Comparison of ENCODE assay signal across 34 cellular contexts in the genomic region with DNA sequence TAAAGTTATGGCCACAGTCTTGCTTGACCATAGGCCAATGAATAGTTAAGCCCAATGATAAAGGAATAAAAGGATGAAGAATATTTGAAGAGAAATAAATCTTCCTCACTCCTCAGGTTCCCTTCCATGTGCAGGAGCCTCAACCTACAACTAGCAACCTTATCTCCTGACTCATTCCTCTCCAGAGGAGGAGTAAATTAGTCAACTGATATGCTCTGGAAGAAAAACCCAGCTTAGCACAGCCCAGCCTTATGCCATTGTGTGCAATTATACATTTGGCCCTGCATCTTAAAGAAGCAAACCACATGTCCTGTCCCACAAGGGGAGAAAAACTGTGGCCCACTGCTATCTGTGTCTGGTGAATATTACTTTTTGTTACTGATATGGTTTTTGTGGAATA.
DNase-seq lines count a peak whose midpoint lies in the region; ATAC-seq, FAIRE-seq and TF ChIP-seq lines count a peak whose summit lies in the region.
"Had no signal": no experiment of that assay in that cellular context is flagged by ENCODE, and none has a peak within 500 bp of the region (broad histone marks: within the 10 kb centered on the region; RNA-seq: fewer than 3 reads in every experiment).

No MANE protein-coding gene starts in this region.

- H3K27ac Mint-ChIP-seq in activated T-helper 17 cell treated with anti-CD3 and anti-CD28 coated beads, Interleukin-2, amount 50 U/mL, for 72 hours, result no peak overlapping the region
- H3K27ac Mint-ChIP-seq in natural killer cell treated with Interleukin-12 subunit alpha and Interleukin-12 subunit beta and Interleukin-15 and Interleukin-18, amount 100 ng/mL, for 72 hours, result no peak overlapping the region
- H3K27ac Mint-ChIP-seq: activated CD4-positive, alpha-beta T cell treated with anti-CD3 and anti-CD28 coated beads, Interleukin-2, amount 10 ng/mL, durations not matched to agents 24 days and 14 days; activated naive CD8-positive, alpha-beta T cell treated with anti-CD3 and anti-CD28 coated beads, Interleukin-2, amount 10 ng/mL, durations not matched to agents 7 days and 5 days; GM23338; HFFc6; nephron progenitor cell; type B pancreatic cell; WTC11 had no signal

- H3K27me3 ChIP-seq in small intestine (ENCODE audit: control insufficient read depth in 2 of 2, insufficient read depth in 2 of 2, low read length in 2 of 2), result no peaks in the 10 kb centered on the region
- H3K27me3 ChIP-seq: dorsolateral prefrontal cortex, pancreas had no signal

- H3K4me3 ChIP-seq in epithelial cell of esophagus (ENCODE audit: low read length) (no peak overlapping the region), small intestine (ENCODE audit: low read depth in 1 of 2, low read length in 2 of 2) (no peak overlapping the region)
- H3K4me3 ChIP-seq: dorsolateral prefrontal cortex, GM23338, pancreas, skin epidermis had no signal

- FAIRE-seq in small intestine (lab: Jason Lieb, UNC), result no peak
- FAIRE-seq: endometrium, RCC 7860 had no signal

- no peak overlapping the region for H3K27ac ChIP-seq in small intestine (ENCODE audit: low read depth in 1 of 2, low read length in 1 of 2)
- H3K27ac ChIP-seq: 22Rv1, dorsolateral prefrontal cortex, pancreas, skin epidermis had no signal

- peaks cover 4% of the 10 kb centered on the region for H3K4me1 Mint-ChIP-seq in activated T-helper 17 cell treated with anti-CD3 and anti-CD28 coated beads, Interleukin-2, amount 50 U/mL, for 72 hours
- no peaks in the 10 kb centered on the region for H3K4me1 Mint-ChIP-seq in natural killer cell treated with Interleukin-12 subunit alpha and Interleukin-12 subunit beta and Interleukin-15 and Interleukin-18, amount 100 ng/mL, for 72 hours (ENCODE audit: low read depth in 2 of 2)
- H3K4me1 Mint-ChIP-seq: activated CD4-positive, alpha-beta T cell treated with anti-CD3 and anti-CD28 coated beads, Interleukin-2, amount 10 ng/mL, durations not matched to agents 24 days and 14 days; activated naive CD8-positive, alpha-beta T cell treated with anti-CD3 and anti-CD28 coated beads, Interleukin-2, amount 10 ng/mL, durations not matched to agents 7 days and 5 days; CD14-positive monocyte; GM23338; immature natural killer cell; nephron progenitor cell; WTC11 had no signal

- no peak for TF ChIP-seq CTCF in epithelial cell of esophagus (IDR thresholded peaks at IDR 0.05; ENCODE audit: insufficient read depth, low read depth, low read length, missing control alignments)

- H3K36me3 Mint-ChIP-seq in activated T-helper 17 cell treated with anti-CD3 and anti-CD28 coated beads, Interleukin-2, amount 50 U/mL, for 72 hours (ENCODE audit: low read depth), result peaks cover 96% of the 10 kb centered on the region
- peaks cover 39% of the 10 kb centered on the region for H3K36me3 Mint-ChIP-seq in natural killer cell treated with Interleukin-12 subunit alpha and Interleukin-12 subunit beta and Interleukin-15 and Interleukin-18, amount 100 ng/mL, for 72 hours

- H3K9me3 ChIP-seq in small intestine (ENCODE audit: control insufficient read depth, low read depth), result no peaks in the 10 kb centered on the region
- H3K9me3 ChIP-seq: Caco-2, pancreas had no signal

- peaks cover 8 to 21% of the 10 kb centered on the region in 2 donors for H3K36me3 ChIP-seq in small intestine (ENCODE audit: control insufficient read depth in 2 of 2, insufficient read depth in 2 of 2, low read length in 2 of 2)

- peak; percentile 16 for ATAC-seq in activated T-helper 17 cell treated with anti-CD3 and anti-CD28 coated beads, Interleukin-2, amount 50 U/mL, for 72 hours (replicated peaks)
- ATAC-seq in SK-N-SH treated with all-trans-retinoic acid at 6 μM for 48 hours, result no peak
- ATAC-seq in natural killer cell treated with Interleukin-12 subunit alpha and Interleukin-12 subunit beta and Interleukin-15 and Interleukin-18, amount 100 ng/mL, for 72 hours, result no peak
- ATAC-seq: GM23338, pancreas, WTC11 had no signal

- no peaks in the 10 kb centered on the region for H3K9me3 Mint-ChIP-seq in activated T-helper 17 cell treated with anti-CD3 and anti-CD28 coated beads, Interleukin-2, amount 50 U/mL, for 72 hours
- H3K9me3 Mint-ChIP-seq in natural killer cell treated with Interleukin-12 subunit alpha and Interleukin-12 subunit beta and Interleukin-15 and Interleukin-18, amount 100 ng/mL, for 72 hours, result no peaks in the 10 kb centered on the region
- H3K9me3 Mint-ChIP-seq: GM23338, HFFc6, immature natural killer cell had no signal

- no peak overlapping the region for H3K4me3 Mint-ChIP-seq in activated T-helper 17 cell treated with anti-CD3 and anti-CD28 coated beads, Interleukin-2, amount 50 U/mL, for 72 hours
- H3K4me3 Mint-ChIP-seq in natural killer cell treated with Interleukin-12 subunit alpha and Interleukin-12 subunit beta and Interleukin-15 and Interleukin-18, amount 100 ng/mL, for 72 hours, result no peak overlapping the region
- H3K4me3 Mint-ChIP-seq: activated CD4-positive, alpha-beta T cell treated with anti-CD3 and anti-CD28 coated beads, Interleukin-2, amount 10 ng/mL, durations not matched to agents 24 days and 14 days; activated naive CD8-positive, alpha-beta T cell treated with anti-CD3 and anti-CD28 coated beads, Interleukin-2, amount 10 ng/mL, durations not matched to agents 7 days and 5 days; CD14-positive monocyte; GM23338; HFFc6; immature natural killer cell; nephron progenitor cell; type B pancreatic cell; WTC11 had no signal

- H3K27me3 Mint-ChIP-seq in activated T-helper 17 cell treated with anti-CD3 and anti-CD28 coated beads, Interleukin-2, amount 50 U/mL, for 72 hours, result no peaks in the 10 kb centered on the region
- H3K27me3 Mint-ChIP-seq in natural killer cell treated with Interleukin-12 subunit alpha and Interleukin-12 subunit beta and Interleukin-15 and Interleukin-18, amount 100 ng/mL, for 72 hours, result no peaks in the 10 kb centered on the region
- H3K27me3 Mint-ChIP-seq: activated CD4-positive, alpha-beta T cell treated with anti-CD3 and anti-CD28 coated beads, Interleukin-2, amount 10 ng/mL, durations not matched to agents 24 days and 14 days; activated naive CD8-positive, alpha-beta T cell treated with anti-CD3 and anti-CD28 coated beads, Interleukin-2, amount 10 ng/mL, durations not matched to agents 7 days and 5 days; type B pancreatic cell had no signal

- no peaks in the 10 kb centered on the region for H3K4me1 ChIP-seq in small intestine (ENCODE audit: control insufficient read depth in 2 of 2, insufficient read depth in 1 of 2, low read depth in 1 of 2, low read length in 1 of 2)
- H3K4me1 ChIP-seq: Caco-2, pancreas had no signal

- peak; percentile 0 for DNase-seq in NCI-H82 (lab: John Stamatoyannopoulos, UW)
- no peak for DNase-seq in NCI-H82 treated with DMSO at 0.1 percent for 48 hours (lab: John Stamatoyannopoulos, UW; ENCODE audit: unreplicated experiment)
- DNase-seq in epithelial cell of esophagus (ENCODE audit: low read depth), result peak; percentile 23
- DNase-seq in small intestine, result peak; percentile 1
- DNase-seq in activated CD8-positive, alpha-beta memory T cell treated with anti-CD3 and anti-CD28 coated beads for 24 hours, result no peak
- DNase-seq in natural killer cell treated with Interleukin-12 subunit alpha and Interleukin-12 subunit beta and Interleukin-15 and Interleukin-18, amount 100 ng/mL, for 72 hours (ENCODE audit: low spot score), result no peak
- DNase-seq: activated CD4-positive, alpha-beta T cell treated with anti-CD3 and anti-CD28 coated beads, Interleukin-2, amount 10 ng/mL, durations not matched to agents 24 days and 14 days; activated gamma-delta T cell; activated naive CD8-positive, alpha-beta T cell treated with anti-CD3 and anti-CD28 coated beads, Interleukin-2, amount 10 ng/mL, durations not matched to agents 7 days and 5 days; Caco-2; DMS53; dorsolateral prefrontal cortex; GDM1; HFFc6; hypothalamus; immature natural killer cell; NCI-H1436; NCI-H2081 treated with DMSO at 0.1 percent for 48 hours; NCI-H446; NCI-H774; nephron progenitor cell; pancreas; stimulated activated naive CD4-positive, alpha-beta T cell; T-helper 9 cell had no signal

TF ChIP-seq in SK-N-SH treated with all-trans-retinoic acid at 6 μM for 48 hours, 23 proteins besides CTCF, POLR2A, EP300 and RAD21 (continues in another document):
- TF ChIP-seq ZNF565 (CRISPR knock-in tag; conservative IDR thresholded peaks at IDR 0.05; ENCODE audit: low read depth) (no peak), RARB (CRISPR knock-in tag; IDR thresholded peaks at IDR 0.05) (no peak), PPARA (CRISPR knock-in tag; IDR thresholded peaks at IDR 0.05; ENCODE audit: borderline replicate concordance) (no peak), TCF4 (CRISPR knock-in tag; IDR thresholded peaks at IDR 0.05; ENCODE audit: borderline replicate concordance) (no peak), OSR1 (CRISPR knock-in tag; IDR thresholded peaks at IDR 0.05) (no peak), SNAI2 (CRISPR knock-in tag; IDR thresholded peaks at IDR 0.05) (no peak), ZFP3 (CRISPR knock-in tag; IDR thresholded peaks at IDR 0.05) (no peak), ESRRG (CRISPR knock-in tag; IDR thresholded peaks at IDR 0.05) (no peak), ZNF8 (CRISPR knock-in tag; IDR thresholded peaks at IDR 0.05) (no peak), ZNF70 (CRISPR knock-in tag; IDR thresholded peaks at IDR 0.05) (no peak), ZC3H10 (CRISPR knock-in tag; IDR thresholded peaks at IDR 0.05) (no peak), ISL1 (CRISPR knock-in tag; IDR thresholded peaks at IDR 0.05) (no peak)
- TF ChIP-seq, protein P1, sequence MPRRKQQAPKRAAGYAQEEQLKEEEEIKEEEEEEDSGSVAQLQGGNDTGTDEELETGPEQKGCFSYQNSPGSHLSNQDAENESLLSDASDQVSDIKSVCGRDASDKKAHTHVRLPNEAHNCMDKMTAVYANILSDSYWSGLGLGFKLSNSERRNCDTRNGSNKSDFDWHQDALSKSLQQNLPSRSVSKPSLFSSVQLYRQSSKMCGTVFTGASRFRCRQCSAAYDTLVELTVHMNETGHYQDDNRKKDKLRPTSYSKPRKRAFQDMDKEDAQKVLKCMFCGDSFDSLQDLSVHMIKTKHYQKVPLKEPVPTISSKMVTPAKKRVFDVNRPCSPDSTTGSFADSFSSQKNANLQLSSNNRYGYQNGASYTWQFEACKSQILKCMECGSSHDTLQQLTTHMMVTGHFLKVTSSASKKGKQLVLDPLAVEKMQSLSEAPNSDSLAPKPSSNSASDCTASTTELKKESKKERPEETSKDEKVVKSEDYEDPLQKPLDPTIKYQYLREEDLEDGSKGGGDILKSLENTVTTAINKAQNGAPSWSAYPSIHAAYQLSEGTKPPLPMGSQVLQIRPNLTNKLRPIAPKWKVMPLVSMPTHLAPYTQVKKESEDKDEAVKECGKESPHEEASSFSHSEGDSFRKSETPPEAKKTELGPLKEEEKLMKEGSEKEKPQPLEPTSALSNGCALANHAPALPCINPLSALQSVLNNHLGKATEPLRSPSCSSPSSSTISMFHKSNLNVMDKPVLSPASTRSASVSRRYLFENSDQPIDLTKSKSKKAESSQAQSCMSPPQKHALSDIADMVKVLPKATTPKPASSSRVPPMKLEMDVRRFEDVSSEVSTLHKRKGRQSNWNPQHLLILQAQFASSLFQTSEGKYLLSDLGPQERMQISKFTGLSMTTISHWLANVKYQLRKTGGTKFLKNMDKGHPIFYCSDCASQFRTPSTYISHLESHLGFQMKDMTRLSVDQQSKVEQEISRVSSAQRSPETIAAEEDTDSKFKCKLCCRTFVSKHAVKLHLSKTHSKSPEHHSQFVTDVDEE (CRISPR knock-in tag; IDR thresholded peaks at IDR 0.05), result no peak

Comparison
In these comparisons a context has a peak if more than half of its experiments do, and no peak if none do; other contexts are left out.
1. DNase-seq: peak in NCI-H82 (single experiment), epithelial cell of esophagus (single experiment) and small intestine (single experiment); none in NCI-H82 treated with DMSO at 0.1 percent for 48 hours (single experiment), activated CD8-positive, alpha-beta memory T cell treated with anti-CD3 and anti-CD28 coated beads for 24 hours (single experiment) and natural killer cell treated with Interleukin-12 subunit alpha and Interleukin-12 subunit beta and Interleukin-15 and Interleukin-18, amount 100 ng/mL, for 72 hours (single experiment).